11 cellular contexts compared by ENCODE assay signal in genomic region chr17:14310101-14310500, GRCh38. TPM values are rescaled to one million over a fixed set of nuclear protein-coding genes. Genes with fewer than 3 reads are reported as not detected.
A peak's percentile ranks its signal among the peaks of the same experiment; 100 is the strongest.
DNase-seq lines count a peak whose midpoint lies in the region; TF ChIP-seq lines count a peak whose summit lies in the region.
"Had no signal": no experiment of that assay in that cellular context is flagged by ENCODE, and none has a peak within 500 bp of the region (broad histone marks: within the 10 kb centered on the region; RNA-seq: fewer than 3 reads in every experiment).

No MANE protein-coding gene starts in this region.

- no peak overlapping the region for H3K9ac ChIP-seq in liver (ENCODE audit: low read depth in 1 of 2, low read length in 2 of 2)

- H3K27ac Mint-ChIP-seq in activated naive CD4-positive, alpha-beta T cell treated with anti-CD3 and anti-CD28 coated beads for 36 hours, result no peak overlapping the region
- peak overlapping the region; percentile 84 for H3K27ac Mint-ChIP-seq in chondrocyte (ENCODE audit: unreplicated experiment)

- 73% methylated on average over 13 of the region's 13 CpGs for WGBS in liver
- WGBS in stomach, 5 donors, result 41 to 53% (median 46%) methylated on average over 13 of the region's 13 CpGs

- DNase-seq in activated naive CD4-positive, alpha-beta T cell treated with anti-CD3 and anti-CD28 coated beads for 36 hours, result no peak
- DNase-seq in activated naive CD4-positive, alpha-beta T cell treated with anti-CD3 and anti-CD28 coated beads, Interleukin-2, amount 50 U/mL, for 16 hours, result no peak
- DNase-seq in chondrocyte (ENCODE audit: low spot score) (no peak), stomach (no peak), AML-193 (lab: John Stamatoyannopoulos, UW) (no peak), COLO668 (lab: John Stamatoyannopoulos, UW; ENCODE audit: unreplicated experiment) (no peak), HUDEP-2 (lab: John Stamatoyannopoulos, UW; ENCODE audit: unreplicated experiment in 76 of 76) (no peak)
- DNase-seq: COR-L47 had no signal

- TF ChIP-seq CTCF in chondrocyte (IDR thresholded peaks at IDR 0.05), result no peak
- TF ChIP-seq CTCF in liver (IDR thresholded peaks at IDR 0.05; ENCODE audit: low read depth, low read length, missing input control), result no peak
- no peak for TF ChIP-seq CTCF in stomach (IDR thresholded peaks at IDR 0.05)

- no peak for TF ChIP-seq EP300 in stomach (IDR thresholded peaks at IDR 0.05)

- H3K4me3 Mint-ChIP-seq in activated naive CD4-positive, alpha-beta T cell treated with anti-CD3 and anti-CD28 coated beads for 36 hours, result peak overlapping the region; percentile 15
- H3K4me3 Mint-ChIP-seq in chondrocyte (ENCODE audit: unreplicated experiment), result peak overlapping the region; percentile 66

- H3K36me3 ChIP-seq in liver (ENCODE audit: control insufficient read depth in 4 of 4, insufficient read depth in 3 of 4, low read depth in 1 of 4, low read length in 3 of 4) (peaks cover 0 to 8% (median 5%) of the 10 kb centered on the region in 4 donors), stomach (no peaks in the 10 kb centered on the region)
- H3K36me3 ChIP-seq: tibial nerve had no signal

- H3K27me3 Mint-ChIP-seq in activated naive CD4-positive, alpha-beta T cell treated with anti-CD3 and anti-CD28 coated beads for 36 hours (ENCODE audit: low read depth), result no peaks in the 10 kb centered on the region
- no peaks in the 10 kb centered on the region for H3K27me3 Mint-ChIP-seq in chondrocyte (ENCODE audit: low read depth)

- H3K4me3 ChIP-seq in liver (ENCODE audit: low read depth in 1 of 3, low read length in 3 of 3) (peak overlapping the region in 1 of 3 donors; percentile 55), stomach (peak overlapping the region; percentile 53 to 55 (median 54))

- TF ChIP-seq RAD21 in liver (IDR thresholded peaks at IDR 0.05), result no peak

- H3K36me3 Mint-ChIP-seq in activated naive CD4-positive, alpha-beta T cell treated with anti-CD3 and anti-CD28 coated beads for 36 hours (ENCODE audit: low read depth), result peaks cover 40% of the 10 kb centered on the region
- peaks cover 7% of the 10 kb centered on the region for H3K36me3 Mint-ChIP-seq in chondrocyte (ENCODE audit: low read depth)

- H3K4me1 ChIP-seq in liver (ENCODE audit: control insufficient read depth in 4 of 4, insufficient read depth in 4 of 4, low read length in 3 of 4) (peaks cover under 1 to 56% (median 34%) of the 10 kb centered on the region in 4 donors), stomach (peaks cover 4 to 25% (median 17%) of the 10 kb centered on the region in 4 donors)

- H3K27ac ChIP-seq in liver (ENCODE audit: low read depth in 1 of 2, low read length in 2 of 2) (peak overlapping the region; percentile 59 to 64), stomach (peak overlapping the region in 3 of 5 donors; percentile 4 to 73 (median 69))
- H3K27ac ChIP-seq: foreskin keratinocyte, tibial nerve had no signal

- H3K9me3 ChIP-seq in liver (ENCODE audit: control insufficient read depth in 4 of 4, low read length in 3 of 4) (no peaks in the 10 kb centered on the region), stomach (no peaks in the 10 kb centered on the region)
- H3K9me3 ChIP-seq: tibial nerve had no signal

- H3K27me3 ChIP-seq in liver (ENCODE audit: control insufficient read depth in 4 of 4, insufficient read depth in 4 of 4, low read length in 3 of 4) (no peaks in the 10 kb centered on the region), stomach (peaks cover 0 to 56% (median 23%) of the 10 kb centered on the region in 3 donors)
- H3K27me3 ChIP-seq: foreskin keratinocyte had no signal

- intact Hi-C loops in activated naive CD4-positive, alpha-beta T cell treated with anti-CD3 and anti-CD28 coated beads for 36 hours (cut with micrococcal nuclease), result no loop called here
- intact Hi-C loops in stomach (cut with DNase I; ENCODE audit: low total_unique reads), result no loop called here

- H3K9me3 Mint-ChIP-seq in activated naive CD4-positive, alpha-beta T cell treated with anti-CD3 and anti-CD28 coated beads for 36 hours, result no peaks in the 10 kb centered on the region
- no peaks in the 10 kb centered on the region for H3K9me3 Mint-ChIP-seq in chondrocyte (ENCODE audit: low read depth)

- CTCF ChIA-PET in activated naive CD4-positive, alpha-beta T cell treated with anti-CD3 and anti-CD28 coated beads for 36 hours (lab: Charles Lee), result interaction anchor here (0.7 kb wide), 1 partner anchor 11 kb away, joined by 3 read pairs; no protein-coding TSS in a partner anchor

- H3K4me1 Mint-ChIP-seq in activated naive CD4-positive, alpha-beta T cell treated with anti-CD3 and anti-CD28 coated beads for 36 hours (ENCODE audit: low read depth), result peaks cover 65% of the 10 kb centered on the region
- peaks cover 47% of the 10 kb centered on the region for H3K4me1 Mint-ChIP-seq in chondrocyte (ENCODE audit: low read depth)

- TF ChIP-seq POLR2A in stomach (IDR thresholded peaks at IDR 0.05), result no peak

TF ChIP-seq in liver, 16 proteins besides CTCF, POLR2A, EP300 and RAD21:
- TF ChIP-seq HNF4G (IDR thresholded peaks at IDR 0.05), result no peak
- TF ChIP-seq JUND (IDR thresholded peaks at IDR 0.05), result no peak
- no peak for TF ChIP-seq ATF3 (IDR thresholded peaks at IDR 0.05)
- no peak for TF ChIP-seq TAF1 (conservative IDR thresholded peaks at IDR 0.05)
- TF ChIP-seq RXRA (IDR thresholded peaks at IDR 0.05), result no peak
- no peak for TF ChIP-seq FOXA2 (IDR thresholded peaks at IDR 0.05)

RNA-seq across cellular contexts. Expression of gene HS3ST3B1, which starts 9.2 kb away (rescaled TPM):
- 10 to 100 TPM; 23.2 to 26.0 TPM for total RNA-seq in activated naive CD4-positive, alpha-beta T cell treated with anti-CD3 and anti-CD28 coated beads for 36 hours
- total RNA-seq in chondrocyte (25.6 to 45.6 TPM (median 27.1 TPM) in 3 replicates), liver (10 to 100 TPM; 26.9 to 33.5 TPM), stomach (1 to 10 TPM in 3 of 5 donors, not detected in 2; 1.7 to 3.6 (median 2.6) TPM)
- polyA plus RNA-seq in liver (10 to 100 TPM; 11.9 to 17.8 TPM), stomach (1 to 10 TPM in 2 of 3 donors, under 1 TPM in 1; 0.81 to 1.5 (median 1.2) TPM)
